ENCODE assay signal across 27 cellular contexts in genomic region chr14:64899958-64900357, GRCh38. TPM values are rescaled to one million over a fixed set of nuclear protein-coding genes. Genes with fewer than 3 reads are reported as not detected.
"Had no signal": no experiment of that assay in that cellular context is flagged by ENCODE, and none has a peak within 500 bp of the region (broad histone marks: within the 10 kb centered on the region; RNA-seq: fewer than 3 reads in every experiment).

No MANE protein-coding gene starts in this region.

- H3K36me3 ChIP-seq: breast epithelium, esophagus muscularis mucosa, prostate gland, right atrium auricular region, tibial artery had no signal

- DNase-seq: activated CD4-positive, alpha-beta T cell treated with anti-CD3 and anti-CD28 coated beads, Interleukin-2, amount 50 U/mL, for 1 hour; activated CD8-positive, alpha-beta memory T cell treated with anti-CD3 and anti-CD28 coated beads, Interleukin-2, amount 50 U/mL, for 48 hours; activated effector memory CD4-positive, alpha-beta T cell treated with Interleukin-2 at 50 U/mL for 16 hours; activated naive CD4-positive, alpha-beta T cell treated with anti-CD3 and anti-CD28 coated beads, Interleukin-2, amount 10 ng/mL, durations not matched to agents 7 days and 5 days; activated naive CD8-positive, alpha-beta T cell treated with anti-CD3 and anti-CD28 coated beads, Interleukin-2, amount 50 U/mL, for 24 hours; activated T-cell treated with anti-CD3 and anti-CD28 coated beads, Interleukin-2, amount 50 U/mL, for 48 hours; aorta; cerebellar nuclear complex; effector CD8-positive, alpha-beta T cell; mammary epithelial cell; mucosa of descending colon; naive B cell; stimulated activated CD4-positive, alpha-beta T cell treated with anti-CD3 and anti-CD28 coated beads, Interleukin-2, amount 100 ng/mL, for 24 hours; stimulated activated naive CD8-positive, alpha-beta T cell treated with anti-CD3 and anti-CD28 coated beads, Interleukin-15, Interleukin-2, amounts not matched to agents 100 U/mL and 50 U/mL, for 24 hours; substantia nigra; tibial artery had no signal

- H3K4me3 ChIP-seq: breast epithelium, esophagus muscularis mucosa, mucosa of descending colon, prostate gland, right atrium auricular region, tibial artery had no signal

- H3K27ac ChIP-seq: breast epithelium, esophagus muscularis mucosa, prostate gland, right atrium auricular region, tibial artery had no signal

- ATAC-seq: activated CD4-positive, CD25-positive, alpha-beta regulatory T cell treated with anti-CD3 and anti-CD28 coated beads, Interleukin-2, amount 50 U/mL, for 24 hours; activated naive CD8-positive, alpha-beta T cell treated with anti-CD3 and anti-CD28 coated beads, Interleukin-2, amount 50 U/mL, for 24 hours; left lobe of liver; mucosa of descending colon; stimulated activated naive CD8-positive, alpha-beta T cell treated with anti-CD3 and anti-CD28 coated beads, Interleukin-15, Interleukin-2, amounts not matched to agents 100 U/mL and 50 U/mL, for 24 hours had no signal

- H3K4me1 ChIP-seq: breast epithelium, esophagus muscularis mucosa, prostate gland, right atrium auricular region, tibial artery had no signal

- FAIRE-seq: TTC549, urothelium cell line had no signal

- H3K27me3 ChIP-seq: breast epithelium, right atrium auricular region, tibial artery had no signal

RNA-seq across cellular contexts. Expression of gene GPX2, which starts 42.6 kb away (rescaled TPM):
- total RNA-seq: aorta, esophagus muscularis mucosa, neural crest cell, osteoblast, right atrium auricular region, skeletal muscle tissue had no signal
